In genomic region chr9:121944741-121945191, GRCh38 we compare ENCODE assay signal across 14 cellular contexts.
DNase-seq lines count a peak whose midpoint lies in the region; ATAC-seq and TF ChIP-seq lines count a peak whose summit lies in the region.
"Had no signal": no experiment of that assay in that cellular context is flagged by ENCODE, and none has a peak within 500 bp of the region (broad histone marks: within the 10 kb centered on the region; RNA-seq: fewer than 3 reads in every experiment).

No MANE protein-coding gene starts in this region.

- H3K9me3 ChIP-seq in OCI-LY7 (ENCODE audit: low read length) (no peaks in the 10 kb centered on the region), osteoblast (ENCODE audit: low read depth, low read length) (no peaks in the 10 kb centered on the region)
- H3K9me3 ChIP-seq: esophagus muscularis mucosa, right atrium auricular region had no signal

- peak overlapping the region; percentile 48 for H3K4me3 ChIP-seq in OCI-LY7 (ENCODE audit: low read depth, low read length, poor library complexity, severe bottlenecking)
- H3K4me3 ChIP-seq in osteoblast (ENCODE audit: insufficient read depth, low read length): peak overlapping the region; percentile 10
- H3K4me3 ChIP-seq: esophagus muscularis mucosa, right atrium auricular region had no signal

- H3K4me1 ChIP-seq in OCI-LY7 (ENCODE audit: insufficient read depth, low read length, poor library complexity, severe bottlenecking) (peaks cover 98% of the 10 kb centered on the region), osteoblast (ENCODE audit: insufficient read depth, low read length) (peaks cover 31% of the 10 kb centered on the region)
- H3K4me1 ChIP-seq: esophagus muscularis mucosa, right atrium auricular region had no signal

- TF ChIP-seq CTCF in OCI-LY7 (conservative IDR thresholded peaks at IDR 0.05; ENCODE audit: low read length): no peak
- no peak for TF ChIP-seq CTCF in osteoblast (IDR thresholded peaks at IDR 0.05; ENCODE audit: extremely low read depth, low read depth, low read length)

- H3K27me3 ChIP-seq in osteoblast (ENCODE audit: insufficient read depth, low read length): no peaks in the 10 kb centered on the region
- H3K27me3 ChIP-seq: esophagus muscularis mucosa, right atrium auricular region had no signal

- CTCF ChIA-PET in OCI-LY7 (lab: Charles Lee; ENCODE audit: unreplicated experiment): interaction anchor here (0.9 to 1.5 kb wide), 3 partner anchors 31 to 37 kb away, joined by 3 read pairs; no protein-coding TSS in a partner anchor

- peak overlapping the region; percentile 99 for H3K27ac ChIP-seq in OCI-LY7 (ENCODE audit: low read depth, low read length, poor library complexity, severe bottlenecking)
- peak overlapping the region; percentile 86 for H3K27ac ChIP-seq in osteoblast (ENCODE audit: low read depth, low read length)
- H3K27ac ChIP-seq: esophagus muscularis mucosa, right atrium auricular region had no signal

- H3K36me3 ChIP-seq in OCI-LY7 (ENCODE audit: insufficient read depth, low read length): no peaks in the 10 kb centered on the region
- H3K36me3 ChIP-seq in osteoblast (ENCODE audit: insufficient read depth, low read length): no peaks in the 10 kb centered on the region
- H3K36me3 ChIP-seq: right atrium auricular region had no signal

- BruUV-seq in OCI-LY7 (replicated peaks; lab: Mats Ljungman, UMichigan): no TSS peak

- H2AFZ ChIP-seq in OCI-LY7 (ENCODE audit: low read length): peak overlapping the region; percentile 21; the same call in 1 of the 2 replicates
- peak overlapping the region; percentile 7 for H2AFZ ChIP-seq in osteoblast (ENCODE audit: low read length)

- no peaks in the 10 kb centered on the region for H3K9me2 ChIP-seq in OCI-LY7 (ENCODE audit: insufficient read depth, low read length)

- peak overlapping the region; percentile 78 for H3K4me2 ChIP-seq in OCI-LY7 (ENCODE audit: low read length)
- H3K4me2 ChIP-seq in osteoblast (ENCODE audit: insufficient read depth, low read length): peak overlapping the region; percentile 58

- peaks cover 19% of the 10 kb centered on the region; the same call in 1 of the 2 replicates for H3K79me2 ChIP-seq in OCI-LY7 (ENCODE audit: insufficient read depth, low read depth, low read length)
- no peaks in the 10 kb centered on the region for H3K79me2 ChIP-seq in osteoblast (ENCODE audit: insufficient read depth, low read length)

- H4K20me1 ChIP-seq in OCI-LY7 (ENCODE audit: insufficient read depth, low read length): no peaks in the 10 kb centered on the region
- H4K20me1 ChIP-seq in osteoblast (ENCODE audit: insufficient read depth, low read length): no peaks in the 10 kb centered on the region

- POLR2A ChIA-PET in OCI-LY7 (lab: Charles Lee): interaction anchor here (0.6 to 5.1 kb wide), 15 partner anchors 8 to 1008 kb away, joined by 3 to 29 read pairs (median 4); no protein-coding TSS in a partner anchor

- DNase-seq in EH (ENCODE audit: low read depth): peak; percentile 98
- peak; percentile 81 for DNase-seq in OCI-LY7 (ENCODE audit: low spot score)
- peak; percentile 54 for DNase-seq in dedifferentiated amniotic fluid mesenchymal stem cell (ENCODE audit: extremely low spot score)
- DNase-seq in osteoblast (ENCODE audit: insufficient read length, low spot score, missing footprints): peak; percentile 82
- no peak for DNase-seq in activated gamma-delta T cell (lab: John Stamatoyannopoulos, UW)
- DNase-seq: activated CD4-positive, alpha-beta T cell treated with anti-CD3 and anti-CD28 coated beads, Interleukin-2, amount 50 U/mL, for 1 hour; H7; NCI-H1694 had no signal

- intact Hi-C loops in OCI-LY7 (cut with micrococcal nuclease; ENCODE audit: unreplicated experiment): loop anchor here (10.0 kb wide), 2 partner anchors 870 to 1020 kb away; partner anchors contain the start of genes CNTRL and TRAF1

- no peak for ATAC-seq in GM18498 (IDR thresholded peaks at IDR 0.05; ENCODE audit: unreplicated experiment)
- no peak for ATAC-seq in GM21423 (IDR thresholded peaks at IDR 0.05; ENCODE audit: unreplicated experiment)
- no peak for ATAC-seq in GM18907 (IDR thresholded peaks at IDR 0.05; ENCODE audit: unreplicated experiment)
- ATAC-seq: activated T-helper 17 cell treated with anti-CD3 and anti-CD28 coated beads, Interleukin-2, amount 50 U/mL, for 72 hours had no signal
